In the genomic region with DNA sequence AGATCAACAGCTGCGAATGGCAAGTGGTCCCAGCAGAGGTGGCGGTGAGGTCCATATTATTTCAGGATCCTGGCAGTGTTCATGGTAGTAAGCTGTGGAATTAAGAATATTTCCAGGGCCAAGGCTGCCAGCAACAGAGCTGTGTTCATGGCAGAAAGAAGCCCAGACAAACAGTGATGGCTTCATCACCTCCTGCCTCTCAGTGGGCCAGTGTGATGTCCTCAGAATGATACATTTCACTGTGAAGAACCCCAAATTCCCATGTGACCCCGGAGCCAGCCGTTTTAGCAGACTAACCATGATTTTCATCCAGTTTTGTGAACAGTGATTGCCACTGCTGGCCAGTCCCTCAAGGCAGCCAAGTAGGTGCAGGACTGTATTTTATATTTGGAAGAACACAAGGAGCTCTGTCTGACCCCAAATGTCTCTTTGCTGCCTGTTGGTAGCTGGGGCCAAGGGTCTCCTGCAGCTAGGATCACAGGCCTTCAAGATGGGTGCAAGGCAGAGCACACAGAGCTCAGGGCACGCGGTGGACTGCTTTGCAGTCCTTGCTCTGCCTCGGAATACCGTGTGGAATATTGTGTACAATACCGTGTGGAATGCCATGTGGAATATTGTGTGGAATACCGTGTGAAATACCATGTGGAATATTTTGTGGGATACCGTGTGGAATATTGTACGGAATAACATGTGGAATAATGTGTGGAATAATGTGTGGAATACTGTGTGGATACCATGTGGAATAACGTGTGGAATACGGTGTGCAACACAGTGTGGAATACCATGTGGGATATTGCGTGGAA, we compare ENCODE assay signal across 9 cellular contexts.
DNase-seq lines count a peak whose midpoint lies in the region; TF ChIP-seq lines count a peak whose summit lies in the region.
"Had no signal": no experiment of that assay in that cellular context is flagged by ENCODE, and none has a peak within 500 bp of the region (broad histone marks: within the 10 kb centered on the region; RNA-seq: fewer than 3 reads in every experiment).

No MANE protein-coding gene starts in this region.

- no peaks in the 10 kb centered on the region for H3K27me3 ChIP-seq in neural cell (ENCODE audit: insufficient read depth, low read depth, low read length)
- H3K27me3 ChIP-seq: adrenal gland had no signal

- peaks cover 6% of the 10 kb centered on the region for H3K36me3 Mint-ChIP-seq in activated naive CD8-positive, alpha-beta T cell treated with anti-CD3 and anti-CD28 coated beads for 36 hours

- DNase-seq in GM20000 (ENCODE audit: low spot score), result peak; percentile 42
- peak; percentile 78 for DNase-seq in NOMO-1 treated with DMSO at 0.1 percent for 48 hours (lab: John Stamatoyannopoulos, UW; ENCODE audit: unreplicated experiment)
- peak; percentile 57 for DNase-seq in activated naive CD8-positive, alpha-beta T cell treated with anti-CD3 and anti-CD28 coated beads for 36 hours
- DNase-seq in DMS79 treated with DMSO at 0.1 percent for 48 hours (lab: John Stamatoyannopoulos, UW), result no peak
- no peak for DNase-seq in cerebellum (ENCODE audit: low spot score)
- no peak for DNase-seq in NCI-H2227 treated with DMSO at 0.1 percent for 48 hours (lab: John Stamatoyannopoulos, UW)
- DNase-seq: EL had no signal

- TF ChIP-seq RAD21 in neural cell (conservative IDR thresholded peaks at IDR 0.05), result no peak

- H2AFZ ChIP-seq in neural cell (ENCODE audit: low read depth, low read length), result no peak overlapping the region

- peaks cover 12% of the 10 kb centered on the region for H3K9me3 ChIP-seq in neural cell (ENCODE audit: low read length)
- H3K9me3 ChIP-seq: adrenal gland had no signal

- no peaks in the 10 kb centered on the region for H3F3A ChIP-seq in neural cell (ENCODE audit: insufficient read depth, low read length, poor library complexity, severe bottlenecking)

- H4K20me1 ChIP-seq in neural cell (ENCODE audit: insufficient read depth), result no peaks in the 10 kb centered on the region

- no peak overlapping the region for H3K4me2 ChIP-seq in neural cell (ENCODE audit: low read length)

- H3K4me1 Mint-ChIP-seq in activated naive CD8-positive, alpha-beta T cell treated with anti-CD3 and anti-CD28 coated beads for 36 hours, result peaks cover 6% of the 10 kb centered on the region

- no peaks in the 10 kb centered on the region for H3K36me3 ChIP-seq in neural cell (ENCODE audit: insufficient read depth, low read length)
- H3K36me3 ChIP-seq: adrenal gland had no signal

- TF ChIP-seq EP300 in neural cell (conservative IDR thresholded peaks at IDR 0.05; ENCODE audit: poor library complexity, severe bottlenecking), result no peak

- peak overlapping the region; percentile 83 for H3K27ac Mint-ChIP-seq in activated naive CD8-positive, alpha-beta T cell treated with anti-CD3 and anti-CD28 coated beads for 36 hours

- peaks cover 28% of the 10 kb centered on the region for H3K9me3 Mint-ChIP-seq in activated naive CD8-positive, alpha-beta T cell treated with anti-CD3 and anti-CD28 coated beads for 36 hours

- H3K4me3 Mint-ChIP-seq in activated naive CD8-positive, alpha-beta T cell treated with anti-CD3 and anti-CD28 coated beads for 36 hours, result peak overlapping the region; percentile 43

- no peak overlapping the region for H3K4me3 ChIP-seq in neural cell (ENCODE audit: low read length)
- H3K4me3 ChIP-seq: adrenal gland had no signal

- no peaks in the 10 kb centered on the region for H3K79me2 ChIP-seq in neural cell (replicated peaks; ENCODE audit: insufficient read depth, low read length)

- TF ChIP-seq CTCF in GM20000 (IDR thresholded peaks at IDR 0.05; ENCODE audit: extremely low read depth, missing control alignments) (no peak), neural cell (IDR thresholded peaks at IDR 0.05; ENCODE audit: poor library complexity, severe bottlenecking) (no peak)

- peaks cover 3% of the 10 kb centered on the region for H3K27me3 Mint-ChIP-seq in activated naive CD8-positive, alpha-beta T cell treated with anti-CD3 and anti-CD28 coated beads for 36 hours

- no peaks in the 10 kb centered on the region for H3K9me2 ChIP-seq in neural cell (ENCODE audit: insufficient read depth, low read length)

- H3K9ac ChIP-seq in neural cell (ENCODE audit: low read length), result no peak overlapping the region

- H3K27ac ChIP-seq in neural cell (ENCODE audit: low read length), result no peak overlapping the region
- H3K27ac ChIP-seq: adrenal gland had no signal

TF ChIP-seq in neural cell, 6 proteins besides CTCF, POLR2A, EP300 and RAD21:
- TF ChIP-seq POLR2AphosphoS5 (IDR thresholded peaks at IDR 0.05) (no peak), TAF1 (IDR thresholded peaks at IDR 0.05; ENCODE audit: low read depth) (no peak), SMC3 (conservative IDR thresholded peaks at IDR 0.05; ENCODE audit: poor library complexity) (no peak), MXI1 (conservative IDR thresholded peaks at IDR 0.05; ENCODE audit: poor library complexity, severe bottlenecking) (no peak), EZH2 (IDR thresholded peaks at IDR 0.05; ENCODE audit: borderline replicate concordance, insufficient read depth, low read length, poor library complexity, severe bottlenecking) (no peak)
- TF ChIP-seq, protein P1, sequence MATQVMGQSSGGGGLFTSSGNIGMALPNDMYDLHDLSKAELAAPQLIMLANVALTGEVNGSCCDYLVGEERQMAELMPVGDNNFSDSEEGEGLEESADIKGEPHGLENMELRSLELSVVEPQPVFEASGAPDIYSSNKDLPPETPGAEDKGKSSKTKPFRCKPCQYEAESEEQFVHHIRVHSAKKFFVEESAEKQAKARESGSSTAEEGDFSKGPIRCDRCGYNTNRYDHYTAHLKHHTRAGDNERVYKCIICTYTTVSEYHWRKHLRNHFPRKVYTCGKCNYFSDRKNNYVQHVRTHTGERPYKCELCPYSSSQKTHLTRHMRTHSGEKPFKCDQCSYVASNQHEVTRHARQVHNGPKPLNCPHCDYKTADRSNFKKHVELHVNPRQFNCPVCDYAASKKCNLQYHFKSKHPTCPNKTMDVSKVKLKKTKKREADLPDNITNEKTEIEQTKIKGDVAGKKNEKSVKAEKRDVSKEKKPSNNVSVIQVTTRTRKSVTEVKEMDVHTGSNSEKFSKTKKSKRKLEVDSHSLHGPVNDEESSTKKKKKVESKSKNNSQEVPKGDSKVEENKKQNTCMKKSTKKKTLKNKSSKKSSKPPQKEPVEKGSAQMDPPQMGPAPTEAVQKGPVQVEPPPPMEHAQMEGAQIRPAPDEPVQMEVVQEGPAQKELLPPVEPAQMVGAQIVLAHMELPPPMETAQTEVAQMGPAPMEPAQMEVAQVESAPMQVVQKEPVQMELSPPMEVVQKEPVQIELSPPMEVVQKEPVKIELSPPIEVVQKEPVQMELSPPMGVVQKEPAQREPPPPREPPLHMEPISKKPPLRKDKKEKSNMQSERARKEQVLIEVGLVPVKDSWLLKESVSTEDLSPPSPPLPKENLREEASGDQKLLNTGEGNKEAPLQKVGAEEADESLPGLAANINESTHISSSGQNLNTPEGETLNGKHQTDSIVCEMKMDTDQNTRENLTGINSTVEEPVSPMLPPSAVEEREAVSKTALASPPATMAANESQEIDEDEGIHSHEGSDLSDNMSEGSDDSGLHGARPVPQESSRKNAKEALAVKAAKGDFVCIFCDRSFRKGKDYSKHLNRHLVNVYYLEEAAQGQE (IDR thresholded peaks at IDR 0.05; ENCODE audit: borderline replicate concordance), result peak; percentile 15

Comparison
In these comparisons a context has a peak if more than half of its experiments do, and no peak if none do; other contexts are left out.
1. DNase-seq: peak in GM20000 (single experiment), NOMO-1 treated with DMSO at 0.1 percent for 48 hours (single experiment) and activated naive CD8-positive, alpha-beta T cell treated with anti-CD3 and anti-CD28 coated beads for 36 hours (single experiment); none in DMS79 treated with DMSO at 0.1 percent for 48 hours (single experiment), cerebellum (single experiment) and NCI-H2227 treated with DMSO at 0.1 percent for 48 hours (single experiment).